ENCODE assay signal across 17 cellular contexts in genomic region chr7:116305485-116306408, GRCh38.
DNase-seq lines count a peak whose midpoint lies in the region; ATAC-seq and TF ChIP-seq lines count a peak whose summit lies in the region.
"Had no signal": no experiment of that assay in that cellular context is flagged by ENCODE, and none has a peak within 500 bp of the region (broad histone marks: within the 10 kb centered on the region; RNA-seq: fewer than 3 reads in every experiment).

No MANE protein-coding gene starts in this region.

- peak overlapping the region; percentile 31 for H3K9ac ChIP-seq in endodermal cell (ENCODE audit: extremely low read depth, low read length, poor library complexity, severe bottlenecking)
- H3K9ac ChIP-seq in liver (ENCODE audit: low read depth in 1 of 2, low read length in 2 of 2), result no peak overlapping the region

- DNase-seq in MCF 10A (ENCODE audit: unreplicated experiment) (peak; percentile 16), breast epithelium (ENCODE audit: low spot score in 2 of 2) (no peak), endodermal cell (no peak), spleen (no peak)
- DNase-seq: CD4-positive, alpha-beta T cell; cortex of kidney; lower lobe of right lung; NCI-H510A treated with DMSO at 0.1 percent for 48 hours; stimulated activated CD4-positive, alpha-beta T cell treated with anti-CD3 and anti-CD28 coated beads, Interleukin-1b, Interleukin-23, amount 100 ng/mL, for 48 hours; T-cell; WERI-Rb-1 had no signal

- H3K36me3 Mint-ChIP-seq in MCF 10A (ENCODE audit: insufficient read depth, unreplicated experiment) (no peaks in the 10 kb centered on the region), endodermal cell (ENCODE audit: low read depth) (no peaks in the 10 kb centered on the region)
- H3K36me3 Mint-ChIP-seq: natural killer cell treated with Interleukin-12 subunit alpha and Interleukin-12 subunit beta and Interleukin-15 and Interleukin-18, amount 100 ng/mL, for 72 hours; T-cell had no signal

- intact Hi-C loops in MCF 10A (cut with micrococcal nuclease), result no loop called here
- intact Hi-C loops in breast epithelium (cut with DNase I; ENCODE audit: low total_unique reads), result no loop called here
- intact Hi-C loops in spleen (cut with DNase I; ENCODE audit: low total_unique reads), result no loop called here

- CTCF ChIA-PET in MCF 10A (lab: Yijun Ruan, JAX), result interaction anchor here (1.4 to 2.1 kb wide), 2 partner anchors 46 to 190 kb away, joined by 3 to 5 read pairs; no protein-coding TSS in a partner anchor

- 78 to 79% methylated on average over 4 to 5 of the region's 5 CpGs for WGBS in endodermal cell (ENCODE audit: insufficient coverage in 1 of 2, insufficient read length in 1 of 2), 2 experiments
- WGBS in liver, result 49% methylated on average over 5 of the region's 5 CpGs
- 75 to 89% (median 88%) methylated on average over 5 of the region's 5 CpGs for WGBS in spleen, 5 donors

- TF ChIP-seq CTCF in MCF 10A (IDR thresholded peaks at IDR 0.05; ENCODE audit: unreplicated experiment), result no peak
- no peak for TF ChIP-seq CTCF in breast epithelium (IDR thresholded peaks at IDR 0.05)
- no peak for TF ChIP-seq CTCF in endodermal cell (conservative IDR thresholded peaks at IDR 0.05)
- no peak for TF ChIP-seq CTCF in liver (IDR thresholded peaks at IDR 0.05; ENCODE audit: low read depth, low read length, missing input control)
- TF ChIP-seq CTCF in spleen (IDR thresholded peaks at IDR 0.05 in 8 of 11, conservative IDR thresholded peaks at IDR 0.05 in 3 of 11), result no peak

- H3K4me1 ChIP-seq in breast epithelium, result no peaks in the 10 kb centered on the region
- H3K4me1 ChIP-seq in endodermal cell (ENCODE audit: control insufficient read depth, insufficient read depth, low read length), result peaks cover 3% of the 10 kb centered on the region
- H3K4me1 ChIP-seq in liver (ENCODE audit: control insufficient read depth in 4 of 4, insufficient read depth in 4 of 4, low read length in 3 of 4), result no peaks in the 10 kb centered on the region
- H3K4me1 ChIP-seq in spleen, result no peaks in the 10 kb centered on the region
- H3K4me1 ChIP-seq: lower lobe of right lung had no signal

- H3K9me3 Mint-ChIP-seq in MCF 10A (ENCODE audit: unreplicated experiment) (no peaks in the 10 kb centered on the region), endodermal cell (no peaks in the 10 kb centered on the region)
- H3K9me3 Mint-ChIP-seq: activated T-helper 17 cell treated with anti-CD3 and anti-CD28 coated beads, Interleukin-2, amount 50 U/mL, for 72 hours; CD4-positive, alpha-beta T cell; natural killer cell treated with Interleukin-12 subunit alpha and Interleukin-12 subunit beta and Interleukin-15 and Interleukin-18, amount 100 ng/mL, for 72 hours; T-cell had no signal

- H3K27me3 Mint-ChIP-seq in MCF 10A (ENCODE audit: insufficient read depth, unreplicated experiment), result no peaks in the 10 kb centered on the region
- H3K27me3 Mint-ChIP-seq in endodermal cell (ENCODE audit: insufficient read depth), result no peaks in the 10 kb centered on the region

- peaks cover 11% of the 10 kb centered on the region for H3K4me1 Mint-ChIP-seq in MCF 10A (ENCODE audit: insufficient read depth, unreplicated experiment)
- H3K4me1 Mint-ChIP-seq in endodermal cell, result peaks cover 10% of the 10 kb centered on the region
- H3K4me1 Mint-ChIP-seq: activated T-helper 17 cell treated with anti-CD3 and anti-CD28 coated beads, Interleukin-2, amount 50 U/mL, for 72 hours; T-cell had no signal

- POLR2A ChIA-PET in MCF 10A (lab: Yijun Ruan, JAX), result interaction anchor here (0.7 to 4.1 kb wide), 8 partner anchors 9 to 142 kb away, joined by 3 to 21 read pairs (median 3); no protein-coding TSS in a partner anchor

- TF ChIP-seq POLR2A in breast epithelium (IDR thresholded peaks at IDR 0.05) (no peak), spleen (IDR thresholded peaks at IDR 0.05) (no peak)

- no TSS peak for BruUV-seq in MCF 10A (replicated peaks; lab: Mats Ljungman, UMichigan)

- H3K4me3 ChIP-seq in breast epithelium (no peak overlapping the region), endodermal cell (ENCODE audit: low read length) (peak overlapping the region; percentile 30), liver (ENCODE audit: low read depth in 1 of 3, low read length in 3 of 3) (no peak overlapping the region), spleen (no peak overlapping the region)
- H3K4me3 ChIP-seq: lower lobe of right lung had no signal

- H3K27ac ChIP-seq in breast epithelium, result no peak overlapping the region
- no peak overlapping the region for H3K27ac ChIP-seq in endodermal cell (ENCODE audit: low read depth, low read length)
- H3K27ac ChIP-seq in liver (ENCODE audit: low read depth in 1 of 2, low read length in 2 of 2), result no peak overlapping the region
- H3K27ac ChIP-seq in spleen, result no peak overlapping the region
- H3K27ac ChIP-seq: lower lobe of right lung, WERI-Rb-1 had no signal

- no peaks in the 10 kb centered on the region for H3K36me3 ChIP-seq in breast epithelium
- H3K36me3 ChIP-seq in endodermal cell (ENCODE audit: control insufficient read depth, insufficient read depth, low read length), result no peaks in the 10 kb centered on the region
- no peaks in the 10 kb centered on the region for H3K36me3 ChIP-seq in liver (ENCODE audit: control insufficient read depth in 4 of 4, insufficient read depth in 3 of 4, low read depth in 1 of 4, low read length in 3 of 4)
- H3K36me3 ChIP-seq in spleen, result no peaks in the 10 kb centered on the region
- H3K36me3 ChIP-seq: lower lobe of right lung, WERI-Rb-1 had no signal

- TF ChIP-seq RAD21 in liver (IDR thresholded peaks at IDR 0.05), result no peak

- H3K27me3 ChIP-seq in breast epithelium (no peaks in the 10 kb centered on the region), endodermal cell (ENCODE audit: control insufficient read depth, insufficient read depth, low read length, poor library complexity, severe bottlenecking) (no peaks in the 10 kb centered on the region), liver (ENCODE audit: control insufficient read depth in 4 of 4, insufficient read depth in 4 of 4, low read length in 3 of 4) (no peaks in the 10 kb centered on the region), spleen (replicated peaks in 1 of 7) (no peaks in the 10 kb centered on the region)

- H3K9me3 ChIP-seq in breast epithelium (no peaks in the 10 kb centered on the region), endodermal cell (ENCODE audit: control insufficient read depth, low read length) (no peaks in the 10 kb centered on the region), liver (ENCODE audit: control insufficient read depth in 4 of 4, low read length in 3 of 4) (no peaks in the 10 kb centered on the region), spleen (no peaks in the 10 kb centered on the region)
- H3K9me3 ChIP-seq: lower lobe of right lung had no signal

- H3K27ac Mint-ChIP-seq in MCF 10A (ENCODE audit: low read depth, unreplicated experiment) (no peak overlapping the region), endodermal cell (no peak overlapping the region)
- H3K27ac Mint-ChIP-seq: activated T-helper 17 cell treated with anti-CD3 and anti-CD28 coated beads, Interleukin-2, amount 50 U/mL, for 72 hours; CD4-positive, alpha-beta T cell; natural killer cell treated with Interleukin-12 subunit alpha and Interleukin-12 subunit beta and Interleukin-15 and Interleukin-18, amount 100 ng/mL, for 72 hours; T-cell had no signal

- no peak for ATAC-seq in HG03097 (IDR thresholded peaks at IDR 0.05; ENCODE audit: low FRiP score, unreplicated experiment)
- ATAC-seq in HG03442 (IDR thresholded peaks at IDR 0.05; ENCODE audit: unreplicated experiment), result no peak
- ATAC-seq in HG02885 (IDR thresholded peaks at IDR 0.05; ENCODE audit: poor library complexity, unreplicated experiment), result no peak
- ATAC-seq: activated T-helper 17 cell treated with anti-CD3 and anti-CD28 coated beads, Interleukin-2, amount 50 U/mL, for 72 hours; natural killer cell treated with Interleukin-12 subunit alpha and Interleukin-12 subunit beta and Interleukin-15 and Interleukin-18, amount 100 ng/mL, for 72 hours; T-cell had no signal

- H3K4me3 Mint-ChIP-seq in MCF 10A (ENCODE audit: unreplicated experiment), result no peak overlapping the region
- H3K4me3 Mint-ChIP-seq in endodermal cell, result no peak overlapping the region
- H3K4me3 Mint-ChIP-seq: activated T-helper 17 cell treated with anti-CD3 and anti-CD28 coated beads, Interleukin-2, amount 50 U/mL, for 72 hours; CD4-positive, alpha-beta T cell; natural killer cell treated with Interleukin-12 subunit alpha and Interleukin-12 subunit beta and Interleukin-15 and Interleukin-18, amount 100 ng/mL, for 72 hours; T-cell had no signal

TF ChIP-seq in liver, 16 proteins besides CTCF, POLR2A, EP300 and RAD21 (continues in another document):
- TF ChIP-seq, protein P1, sequence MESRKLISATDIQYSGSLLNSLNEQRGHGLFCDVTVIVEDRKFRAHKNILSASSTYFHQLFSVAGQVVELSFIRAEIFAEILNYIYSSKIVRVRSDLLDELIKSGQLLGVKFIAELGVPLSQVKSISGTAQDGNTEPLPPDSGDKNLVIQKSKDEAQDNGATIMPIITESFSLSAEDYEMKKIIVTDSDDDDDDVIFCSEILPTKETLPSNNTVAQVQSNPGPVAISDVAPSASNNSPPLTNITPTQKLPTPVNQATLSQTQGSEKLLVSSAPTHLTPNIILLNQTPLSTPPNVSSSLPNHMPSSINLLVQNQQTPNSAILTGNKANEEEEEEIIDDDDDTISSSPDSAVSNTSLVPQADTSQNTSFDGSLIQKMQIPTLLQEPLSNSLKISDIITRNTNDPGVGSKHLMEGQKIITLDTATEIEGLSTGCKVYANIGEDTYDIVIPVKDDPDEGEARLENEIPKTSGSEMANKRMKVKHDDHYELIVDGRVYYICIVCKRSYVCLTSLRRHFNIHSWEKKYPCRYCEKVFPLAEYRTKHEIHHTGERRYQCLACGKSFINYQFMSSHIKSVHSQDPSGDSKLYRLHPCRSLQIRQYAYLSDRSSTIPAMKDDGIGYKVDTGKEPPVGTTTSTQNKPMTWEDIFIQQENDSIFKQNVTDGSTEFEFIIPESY (IDR thresholded peaks at IDR 0.05), result peak; percentile 18
- TF ChIP-seq YY1 (IDR thresholded peaks at IDR 0.05) (no peak), NR2F2 (IDR thresholded peaks at IDR 0.05) (no peak), EGR1 (IDR thresholded peaks at IDR 0.05; ENCODE audit: low read depth in 2 of 2) (no peak), TAF1 (conservative IDR thresholded peaks at IDR 0.05) (no peak), HNF4A (conservative IDR thresholded peaks at IDR 0.05) (peak in 1 of 2 donors; percentile 66), RXRA (IDR thresholded peaks at IDR 0.05) (peak in 1 of 2 donors; percentile 52), JUND (IDR thresholded peaks at IDR 0.05) (peak in 1 of 2 donors; percentile 87), SP1 (IDR thresholded peaks at IDR 0.05) (no peak)
- TF ChIP-seq, protein P2, sequence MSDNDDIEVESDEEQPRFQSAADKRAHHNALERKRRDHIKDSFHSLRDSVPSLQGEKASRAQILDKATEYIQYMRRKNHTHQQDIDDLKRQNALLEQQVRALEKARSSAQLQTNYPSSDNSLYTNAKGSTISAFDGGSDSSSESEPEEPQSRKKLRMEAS (IDR thresholded peaks at IDR 0.05), result no peak
